33 cellular contexts compared by ENCODE assay signal in genomic region chr11:27812341-27812740, GRCh38.
DNase-seq lines count a peak whose midpoint lies in the region; ATAC-seq and TF ChIP-seq lines count a peak whose summit lies in the region.
"Had no signal": no experiment of that assay in that cellular context is flagged by ENCODE, and none has a peak within 500 bp of the region (broad histone marks: within the 10 kb centered on the region; RNA-seq: fewer than 3 reads in every experiment).

No MANE protein-coding gene starts in this region.

- TF ChIP-seq CTCF in AG09309 (IDR thresholded peaks at IDR 0.05; ENCODE audit: control insufficient read depth, insufficient read depth, low read depth, low read length, missing control alignments): no peak
- no peak for TF ChIP-seq CTCF in HFFc6 (IDR thresholded peaks at IDR 0.05)
- no peak for TF ChIP-seq CTCF in fibroblast of pulmonary artery (IDR thresholded peaks at IDR 0.05; ENCODE audit: low read length, missing control alignments)

- H3K4me1 Mint-ChIP-seq in HFFc6 (ENCODE audit: low read depth): peaks cover 36% of the 10 kb centered on the region
- H3K4me1 Mint-ChIP-seq: immature natural killer cell; naive thymus-derived CD4-positive, alpha-beta T cell; T-helper 17 cell had no signal

- no peak for ATAC-seq in activated CD4-positive, CD25-positive, alpha-beta regulatory T cell treated with anti-CD3 and anti-CD28 coated beads, Interleukin-2, amount 50 U/mL, for 24 hours
- no peak for ATAC-seq in HG03135 (IDR thresholded peaks at IDR 0.05; ENCODE audit: unreplicated experiment)
- ATAC-seq: gastroesophageal sphincter; naive thymus-derived CD4-positive, alpha-beta T cell; psoas muscle; T-helper 17 cell had no signal

- no peak overlapping the region for H3K4me3 ChIP-seq in AG09309 (ENCODE audit: control insufficient read depth, low read depth, low read length)
- H3K4me3 ChIP-seq in fibroblast of pulmonary artery (replicated peaks; ENCODE audit: low read depth, low read length): no peak overlapping the region
- H3K4me3 ChIP-seq: esophagus muscularis mucosa, gastroesophageal sphincter, HAP-1, psoas muscle, skin epidermis, stomach, thyroid gland had no signal

- DNase-seq in AG09309 (ENCODE audit: low read depth) (peak; percentile 7), HFFc6 (peak; percentile 23), NCI-H69 (lab: John Stamatoyannopoulos, UW) (peak; percentile 68), fibroblast of pulmonary artery (ENCODE audit: low read depth) (peak; percentile 8), NCI-H128 (lab: John Stamatoyannopoulos, UW; ENCODE audit: unreplicated experiment) (no peak)
- DNase-seq in activated CD4-positive, alpha-beta T cell treated with anti-CD3 and anti-CD28 coated beads, Interleukin-2, amount 50 U/mL, for 1 hour: no peak
- DNase-seq: 8988T; activated T-cell treated with anti-CD3 and anti-CD28 coated beads for 4 hours; CD4-positive, alpha-beta T cell; central memory CD4-positive, alpha-beta T cell; GDM1; hypothalamus; immature natural killer cell; Karpas-422; naive thymus-derived CD4-positive, alpha-beta T cell; NCI-H1092; NCI-H187 treated with DMSO at 0.1 percent for 48 hours; NCI-H774; nucleus accumbens; psoas muscle; SK-N-SH; stimulated activated CD8-positive, alpha-beta memory T cell treated with anti-CD3 and anti-CD28 coated beads, Interleukin-4, amount 100 ng/mL, for 48 hours; stomach; T-helper 17 cell; thyroid gland had no signal

- H3K27me3 Mint-ChIP-seq in HFFc6 (ENCODE audit: insufficient read depth): no peaks in the 10 kb centered on the region
- H3K27me3 Mint-ChIP-seq: dendritic cell treated with granulocyte-macrophage colony-stimulating factor and Interleukin-4, amounts not matched to agents 40 ng/mL and 50 ng/mL, for 4 days; T-helper 17 cell had no signal

- H3K36me3 Mint-ChIP-seq in HFFc6 (ENCODE audit: low read depth): no peaks in the 10 kb centered on the region
- H3K36me3 Mint-ChIP-seq: activated naive CD8-positive, alpha-beta T cell; immature natural killer cell; naive thymus-derived CD4-positive, alpha-beta T cell had no signal

- no peak overlapping the region for H3K4me3 Mint-ChIP-seq in HFFc6
- H3K4me3 Mint-ChIP-seq: activated naive CD8-positive, alpha-beta T cell; CD4-positive, alpha-beta T cell; dendritic cell treated with granulocyte-macrophage colony-stimulating factor and Interleukin-4, amounts not matched to agents 40 ng/mL and 50 ng/mL, for 4 days; immature natural killer cell; naive thymus-derived CD4-positive, alpha-beta T cell; T-helper 17 cell had no signal

- no peaks in the 10 kb centered on the region for H3K9me3 Mint-ChIP-seq in HFFc6
- H3K9me3 Mint-ChIP-seq: CD4-positive, alpha-beta T cell; dendritic cell treated with granulocyte-macrophage colony-stimulating factor and Interleukin-4, amounts not matched to agents 40 ng/mL and 50 ng/mL, for 4 days had no signal

- H3K27ac Mint-ChIP-seq in HFFc6: no peak overlapping the region
- H3K27ac Mint-ChIP-seq: activated naive CD8-positive, alpha-beta T cell; CD4-positive, alpha-beta T cell; dendritic cell treated with granulocyte-macrophage colony-stimulating factor and Interleukin-4, amounts not matched to agents 40 ng/mL and 50 ng/mL, for 4 days; immature natural killer cell; naive thymus-derived CD4-positive, alpha-beta T cell; T-helper 17 cell had no signal

Comparison
In these comparisons a context has a peak if more than half of its experiments do, and no peak if none do; other contexts are left out.
1. DNase-seq: peak in AG09309 (single experiment), HFFc6 (single experiment), NCI-H69 (single experiment) and fibroblast of pulmonary artery (single experiment); none in NCI-H128 (single experiment) and activated CD4-positive, alpha-beta T cell treated with anti-CD3 and anti-CD28 coated beads, Interleukin-2, amount 50 U/mL, for 1 hour (single experiment).